1 cellular context compared by ENCODE assay signal in genomic region chr5:31625394-31625793, GRCh38.
TF ChIP-seq lines count a peak whose summit lies in the region.

No MANE protein-coding gene starts in this region.

TF ChIP-seq in SK-N-SH treated with all-trans-retinoic acid at 6 μM for 48 hours, 23 proteins besides CTCF, POLR2A, EP300 and RAD21 (continued from another document):
- TF ChIP-seq ISL1 (CRISPR knock-in tag; IDR thresholded peaks at IDR 0.05) (peak; percentile 66), ZFP30 (CRISPR knock-in tag; IDR thresholded peaks at IDR 0.05) (no peak), ZNF70 (CRISPR knock-in tag; IDR thresholded peaks at IDR 0.05) (no peak), CSRNP3 (CRISPR knock-in tag; IDR thresholded peaks at IDR 0.05) (no peak), PPARA (CRISPR knock-in tag; IDR thresholded peaks at IDR 0.05; ENCODE audit: borderline replicate concordance) (no peak), ZNF565 (CRISPR knock-in tag; conservative IDR thresholded peaks at IDR 0.05; ENCODE audit: low read depth) (no peak)
